ENCODE assay signal across 24 cellular contexts in genomic region chr14:65639216-65639615, GRCh38.
A peak's percentile ranks its signal among the peaks of the same experiment; 100 is the strongest.
DNase-seq lines count a peak whose midpoint lies in the region; ATAC-seq, FAIRE-seq and TF ChIP-seq lines count a peak whose summit lies in the region.
"Had no signal": no experiment of that assay in that cellular context is flagged by ENCODE, and none has a peak within 500 bp of the region (broad histone marks: within the 10 kb centered on the region; RNA-seq: fewer than 3 reads in every experiment).

No MANE protein-coding gene starts in this region.

- FAIRE-seq in endothelial cell of umbilical vein (lab: Jason Lieb, UNC): no peak
- FAIRE-seq: TTC549 had no signal

- H3K9ac ChIP-seq in endothelial cell of umbilical vein (replicated peaks; ENCODE audit: extremely low read depth, insufficient read depth, low read length): no peak overlapping the region
- H3K9ac ChIP-seq: KMS-11, SK-N-SH had no signal

- TF ChIP-seq CTCF in RWPE2 (IDR thresholded peaks at IDR 0.05; ENCODE audit: poor library complexity, severe bottlenecking) (no peak), endothelial cell of umbilical vein (IDR thresholded peaks at IDR 0.05; ENCODE audit: extremely low read depth in 1 of 2, insufficient read depth in 1 of 2, low read depth in 1 of 2, low read length in 2 of 2) (no peak)
- TF ChIP-seq CTCF in activated CD8-positive, alpha-beta T cell treated with anti-CD3 and anti-CD28 coated beads for 36 hours (IDR thresholded peaks at IDR 0.05): no peak

- no peak overlapping the region for H3K27ac ChIP-seq in RWPE2 (ENCODE audit: poor library complexity, severe bottlenecking)
- no peak overlapping the region for H3K27ac ChIP-seq in endothelial cell of umbilical vein (ENCODE audit: insufficient read depth, low read depth, low read length)
- H3K27ac ChIP-seq: brain microvascular endothelial cell, gastrocnemius medialis, KMS-11, transverse colon had no signal

- H3K9me3 ChIP-seq in RWPE2 (ENCODE audit: severe bottlenecking): no peaks in the 10 kb centered on the region
- no peaks in the 10 kb centered on the region for H3K9me3 ChIP-seq in endothelial cell of umbilical vein (replicated peaks; ENCODE audit: control insufficient read depth, insufficient read depth, low read length)
- H3K9me3 ChIP-seq: SK-N-SH had no signal

- TF ChIP-seq POLR2A in endothelial cell of umbilical vein (IDR thresholded peaks at IDR 0.05; ENCODE audit: low read depth, low read length): no peak

- H3K4me2 ChIP-seq in endothelial cell of umbilical vein (ENCODE audit: insufficient read depth, low read length): no peak overlapping the region
- H3K4me2 ChIP-seq: SK-N-SH had no signal

- no peaks in the 10 kb centered on the region for H4K20me1 ChIP-seq in endothelial cell of umbilical vein (replicated peaks; ENCODE audit: control insufficient read depth, extremely low read depth, insufficient read depth, low read length)

- H3K36me3 Mint-ChIP-seq in activated naive CD8-positive, alpha-beta T cell treated with anti-CD3 and anti-CD28 coated beads for 36 hours: peaks cover 49% of the 10 kb centered on the region
- H3K36me3 Mint-ChIP-seq in activated naive CD8-positive, alpha-beta T cell treated with anti-CD3 and anti-CD28 coated beads, Interleukin-2, amount 50 U/mL, for 24 hours (ENCODE audit: low read depth): peaks cover 49% of the 10 kb centered on the region
- peaks cover 36% of the 10 kb centered on the region for H3K36me3 Mint-ChIP-seq in activated CD8-positive, alpha-beta T cell treated with anti-CD3 and anti-CD28 coated beads for 36 hours (ENCODE audit: low read depth)

- H3K9me3 Mint-ChIP-seq in activated naive CD8-positive, alpha-beta T cell treated with anti-CD3 and anti-CD28 coated beads for 36 hours: peaks cover 14% of the 10 kb centered on the region
- H3K9me3 Mint-ChIP-seq in activated naive CD8-positive, alpha-beta T cell treated with anti-CD3 and anti-CD28 coated beads, Interleukin-2, amount 50 U/mL, for 24 hours: peaks cover 14% of the 10 kb centered on the region
- peaks cover 12% of the 10 kb centered on the region for H3K9me3 Mint-ChIP-seq in activated CD8-positive, alpha-beta T cell treated with anti-CD3 and anti-CD28 coated beads for 36 hours
- H3K9me3 Mint-ChIP-seq: CD8-positive, alpha-beta T cell had no signal

- DNase-seq in activated naive CD8-positive, alpha-beta T cell treated with anti-CD3 and anti-CD28 coated beads for 36 hours: no peak
- no peak for DNase-seq in activated naive CD8-positive, alpha-beta T cell treated with anti-CD3 and anti-CD28 coated beads, Interleukin-2, amount 50 U/mL, for 24 hours
- DNase-seq in RWPE2 (ENCODE audit: low spot score) (no peak), endothelial cell of umbilical vein (ENCODE audit: low read depth, low spot score) (peak; percentile 54), non-pigmented ciliary epithelial cell (ENCODE audit: low read depth) (peak; percentile 13), HK-2 (ENCODE audit: unreplicated experiment) (no peak), Ammon's horn (ENCODE audit: low spot score) (no peak)
- no peak for DNase-seq in activated CD8-positive, alpha-beta T cell treated with anti-CD3 and anti-CD28 coated beads for 36 hours
- DNase-seq: 8988T; activated CD4-positive, alpha-beta T cell treated with anti-CD3 and anti-CD28 coated beads for 1 hour; activated CD8-positive, alpha-beta T cell treated with anti-CD3 and anti-CD28 coated beads, Interleukin-2, amount 10 ng/mL, durations not matched to agents 7 days and 5 days; activated gamma-delta T cell; brain microvascular endothelial cell; CD8-positive, alpha-beta T cell; erythroblast; gastrocnemius medialis; left colon; NCI-H1436; SK-N-SH; transverse colon had no signal

- H3K79me2 ChIP-seq in endothelial cell of umbilical vein (ENCODE audit: control insufficient read depth, insufficient read depth, low read length): no peaks in the 10 kb centered on the region

- ATAC-seq in activated naive CD8-positive, alpha-beta T cell treated with anti-CD3 and anti-CD28 coated beads, Interleukin-2, amount 50 U/mL, for 24 hours: no peak
- peak; percentile 62; the same call in 2 of the 3 replicates for ATAC-seq in RWPE2 (ENCODE audit: low read depth)
- ATAC-seq in activated CD8-positive, alpha-beta T cell treated with anti-CD3 and anti-CD28 coated beads for 36 hours: no peak
- ATAC-seq: activated CD8-positive, alpha-beta T cell treated with anti-CD3 and anti-CD28 coated beads, Interleukin-2, amount 10 ng/mL, durations not matched to agents 7 days and 5 days; CD8-positive, alpha-beta T cell; gastrocnemius medialis; left colon had no signal

- intact Hi-C loops in endothelial cell of umbilical vein (cut with micrococcal nuclease): no loop called here
- intact Hi-C loops in activated CD8-positive, alpha-beta T cell treated with anti-CD3 and anti-CD28 coated beads for 36 hours (cut with micrococcal nuclease): no loop called here

- H3K27ac Mint-ChIP-seq in activated naive CD8-positive, alpha-beta T cell treated with anti-CD3 and anti-CD28 coated beads for 36 hours: peak overlapping the region; percentile 39
- H3K27ac Mint-ChIP-seq in activated naive CD8-positive, alpha-beta T cell treated with anti-CD3 and anti-CD28 coated beads, Interleukin-2, amount 50 U/mL, for 24 hours: no peak overlapping the region
- H3K27ac Mint-ChIP-seq in activated CD8-positive, alpha-beta T cell treated with anti-CD3 and anti-CD28 coated beads for 36 hours: no peak overlapping the region
- H3K27ac Mint-ChIP-seq: activated CD8-positive, alpha-beta T cell treated with anti-CD3 and anti-CD28 coated beads, Interleukin-2, amount 10 ng/mL, durations not matched to agents 7 days and 5 days; CD8-positive, alpha-beta T cell; progenitor cell of endocrine pancreas; T-helper 1 cell treated with Interleukin-12 subunit alpha and Interleukin-12 subunit beta and Interleukin-4 antibody, amounts not matched to agents 30 μg/mL and 1 μg/mL, for 36 hours had no signal

- H3K27me3 ChIP-seq in RWPE2 (ENCODE audit: insufficient read depth, poor library complexity, severe bottlenecking) (no peaks in the 10 kb centered on the region), endothelial cell of umbilical vein (ENCODE audit: control insufficient read depth in 2 of 2, insufficient read depth in 2 of 2, low read length in 2 of 2) (no peaks in the 10 kb centered on the region)
- H3K27me3 ChIP-seq: brain microvascular endothelial cell, gastrocnemius medialis, transverse colon had no signal

- no peaks in the 10 kb centered on the region for H3K4me1 ChIP-seq in RWPE2 (ENCODE audit: insufficient read depth, poor library complexity, severe bottlenecking)
- H3K4me1 ChIP-seq in endothelial cell of umbilical vein (ENCODE audit: control insufficient read depth, extremely low read depth, insufficient read depth, low read length): peaks cover 11% of the 10 kb centered on the region
- H3K4me1 ChIP-seq: gastrocnemius medialis had no signal

- BruUV-seq in endothelial cell of umbilical vein (replicated peaks; lab: Mats Ljungman, UMichigan): no TSS peak

- CTCF ChIA-PET in endothelial cell of umbilical vein (lab: Charles Lee): interaction anchor here (0.7 to 2.1 kb wide), 5 partner anchors 19 to 224 kb away, joined by 3 to 5 read pairs (median 4); no protein-coding TSS in a partner anchor
- CTCF ChIA-PET in activated CD8-positive, alpha-beta T cell treated with anti-CD3 and anti-CD28 coated beads for 36 hours (lab: Charles Lee): interaction anchor here (1.0 to 1.3 kb wide), 2 partner anchors 23 to 228 kb away, joined by 3 to 4 read pairs; no protein-coding TSS in a partner anchor

- dilution Hi-C loops in endothelial cell of umbilical vein (cut with MboI; ENCODE audit: extremely low pct_ligation_motif_present, low sequenced_read_pairs): no loop called here

- no peaks in the 10 kb centered on the region for H3K36me3 ChIP-seq in RWPE2 (ENCODE audit: low read depth)
- H3K36me3 ChIP-seq in endothelial cell of umbilical vein (ENCODE audit: control insufficient read depth in 2 of 2, extremely low read depth in 1 of 2, insufficient read depth in 2 of 2, low read length in 2 of 2): no peaks in the 10 kb centered on the region
- H3K36me3 ChIP-seq: brain microvascular endothelial cell, gastrocnemius medialis had no signal

- no peaks in the 10 kb centered on the region for H3K9me1 ChIP-seq in endothelial cell of umbilical vein (replicated peaks; ENCODE audit: control insufficient read depth, extremely low read depth, insufficient read depth, low read length)

- H3K27me3 Mint-ChIP-seq in activated naive CD8-positive, alpha-beta T cell treated with anti-CD3 and anti-CD28 coated beads for 36 hours: no peaks in the 10 kb centered on the region
- no peaks in the 10 kb centered on the region for H3K27me3 Mint-ChIP-seq in activated naive CD8-positive, alpha-beta T cell treated with anti-CD3 and anti-CD28 coated beads, Interleukin-2, amount 50 U/mL, for 24 hours
- H3K27me3 Mint-ChIP-seq in activated CD8-positive, alpha-beta T cell treated with anti-CD3 and anti-CD28 coated beads for 36 hours: no peaks in the 10 kb centered on the region
- H3K27me3 Mint-ChIP-seq: progenitor cell of endocrine pancreas had no signal

- no peak overlapping the region for H3K4me3 Mint-ChIP-seq in activated naive CD8-positive, alpha-beta T cell treated with anti-CD3 and anti-CD28 coated beads for 36 hours
- no peak overlapping the region for H3K4me3 Mint-ChIP-seq in activated naive CD8-positive, alpha-beta T cell treated with anti-CD3 and anti-CD28 coated beads, Interleukin-2, amount 50 U/mL, for 24 hours
- H3K4me3 Mint-ChIP-seq in activated CD8-positive, alpha-beta T cell treated with anti-CD3 and anti-CD28 coated beads for 36 hours: no peak overlapping the region
- H3K4me3 Mint-ChIP-seq: activated CD8-positive, alpha-beta T cell treated with anti-CD3 and anti-CD28 coated beads, Interleukin-2, amount 10 ng/mL, durations not matched to agents 7 days and 5 days; CD8-positive, alpha-beta T cell; T-helper 1 cell treated with Interleukin-12 subunit alpha and Interleukin-12 subunit beta and Interleukin-4 antibody, amounts not matched to agents 30 μg/mL and 1 μg/mL, for 36 hours had no signal

- peaks cover 47% of the 10 kb centered on the region for H3K4me1 Mint-ChIP-seq in activated naive CD8-positive, alpha-beta T cell treated with anti-CD3 and anti-CD28 coated beads for 36 hours
- peaks cover 45% of the 10 kb centered on the region for H3K4me1 Mint-ChIP-seq in activated naive CD8-positive, alpha-beta T cell treated with anti-CD3 and anti-CD28 coated beads, Interleukin-2, amount 50 U/mL, for 24 hours
- peaks cover 50% of the 10 kb centered on the region for H3K4me1 Mint-ChIP-seq in activated CD8-positive, alpha-beta T cell treated with anti-CD3 and anti-CD28 coated beads for 36 hours (ENCODE audit: low read depth)

- POLR2A ChIA-PET in endothelial cell of umbilical vein (lab: Charles Lee): no interaction called here
- POLR2A ChIA-PET in activated CD8-positive, alpha-beta T cell treated with anti-CD3 and anti-CD28 coated beads for 36 hours (lab: Charles Lee): interaction anchor here (0.6 kb wide), 1 partner anchor 134 kb away, joined by 4 read pairs; no protein-coding TSS in a partner anchor

- no peak overlapping the region for H2AFZ ChIP-seq in endothelial cell of umbilical vein (ENCODE audit: low read depth, low read length)

- H3K4me3 ChIP-seq in RWPE2 (ENCODE audit: severe bottlenecking): no peak overlapping the region
- H3K4me3 ChIP-seq in endothelial cell of umbilical vein (replicated peaks in 1 of 3; ENCODE audit: insufficient read depth in 1 of 3, low read depth in 1 of 3, low read length in 3 of 3): no peak overlapping the region
- H3K4me3 ChIP-seq: gastrocnemius medialis, transverse colon had no signal

Comparison
In these comparisons a context has a peak if more than half of its experiments do, and no peak if none do; other contexts are left out.
1. DNase-seq: peak in endothelial cell of umbilical vein (single experiment) and non-pigmented ciliary epithelial cell (single experiment); none in activated naive CD8-positive, alpha-beta T cell treated with anti-CD3 and anti-CD28 coated beads for 36 hours (single experiment), activated naive CD8-positive, alpha-beta T cell treated with anti-CD3 and anti-CD28 coated beads, Interleukin-2, amount 50 U/mL, for 24 hours (single experiment), RWPE2 (single experiment), HK-2 (single experiment), Ammon's horn (single experiment) and activated CD8-positive, alpha-beta T cell treated with anti-CD3 and anti-CD28 coated beads for 36 hours (single experiment).